ENCODE assay signal across 11 cellular contexts in genomic region chr17:39675390-39676082, GRCh38. TPM values are rescaled to one million over a fixed set of nuclear protein-coding genes. Genes with fewer than 3 reads are reported as not detected.
DNase-seq lines count a peak whose midpoint lies in the region; ATAC-seq, FAIRE-seq and TF ChIP-seq lines count a peak whose summit lies in the region.
"Had no signal": no experiment of that assay in that cellular context is flagged by ENCODE, and none has a peak within 500 bp of the region (broad histone marks: within the 10 kb centered on the region; RNA-seq: fewer than 3 reads in every experiment).

No MANE protein-coding gene starts in this region.

- no peak overlapping the region for H3K4me3 Mint-ChIP-seq in activated T-cell treated with anti-CD3 and anti-CD28 coated beads, Interleukin-2, amount 50 U/mL, for 24 hours
- H3K4me3 Mint-ChIP-seq in activated T-cell treated with anti-CD3 and anti-CD28 coated beads, Interleukin-2, amount 50 U/mL, for 72 hours = no peak overlapping the region
- no peak overlapping the region for H3K4me3 Mint-ChIP-seq in activated naive CD8-positive, alpha-beta T cell treated with anti-CD3 and anti-CD28 coated beads for 36 hours
- H3K4me3 Mint-ChIP-seq in mesothelial cell of epicardium = no peak overlapping the region
- H3K4me3 Mint-ChIP-seq: dendritic cell treated with granulocyte-macrophage colony-stimulating factor and Interleukin-4, amounts not matched to agents 40 ng/mL and 50 ng/mL, for 4 days had no signal

- no peak for FAIRE-seq in D721Med (lab: Jason Lieb, UNC)

- no peaks in the 10 kb centered on the region for H3K27me3 ChIP-seq in tibial artery

- no peak for DNase-seq in activated T-cell treated with anti-CD3 and anti-CD28 coated beads, Interleukin-2, amount 50 U/mL, for 24 hours
- no peak for DNase-seq in activated T-cell treated with anti-CD3 and anti-CD28 coated beads, Interleukin-2, amount 50 U/mL, for 72 hours
- no peak for DNase-seq in activated naive CD8-positive, alpha-beta T cell treated with anti-CD3 and anti-CD28 coated beads for 36 hours
- DNase-seq in mesothelial cell of epicardium (ENCODE audit: low spot score in 2 of 2, unreplicated experiment in 2 of 2) (no peak), tibial artery (no peak), D721Med (ENCODE audit: insufficient read length, low spot score) (no peak), COR-L47 (lab: John Stamatoyannopoulos, UW) (no peak)
- DNase-seq: activated T-cell treated with anti-CD3 and anti-CD28 coated beads for 4 hours, NCI-H446 had no signal

- H3K27ac ChIP-seq in tibial artery = peak overlapping the region; percentile 84 to 88

- intact Hi-C loops in tibial artery (cut with DNase I; ENCODE audit: low total_unique reads) = no loop called here

- peaks cover 7 to 83% (median 60%) of the 10 kb centered on the region in 4 donors for H3K4me1 ChIP-seq in tibial artery

- H3K4me3 ChIP-seq in tibial artery = peak overlapping the region in 1 of 2 donors; percentile 5

- peaks cover 9% of the 10 kb centered on the region for H3K27me3 Mint-ChIP-seq in activated T-cell treated with anti-CD3 and anti-CD28 coated beads, Interleukin-2, amount 50 U/mL, for 24 hours
- no peaks in the 10 kb centered on the region for H3K27me3 Mint-ChIP-seq in activated T-cell treated with anti-CD3 and anti-CD28 coated beads, Interleukin-2, amount 50 U/mL, for 72 hours (ENCODE audit: low read depth)
- no peaks in the 10 kb centered on the region for H3K27me3 Mint-ChIP-seq in activated naive CD8-positive, alpha-beta T cell treated with anti-CD3 and anti-CD28 coated beads for 36 hours
- H3K27me3 Mint-ChIP-seq in mesothelial cell of epicardium (ENCODE audit: low read depth) = peaks cover 13% of the 10 kb centered on the region

- peaks cover 57% of the 10 kb centered on the region for H3K4me1 Mint-ChIP-seq in activated T-cell treated with anti-CD3 and anti-CD28 coated beads, Interleukin-2, amount 50 U/mL, for 24 hours (ENCODE audit: low read depth)
- peaks cover 46% of the 10 kb centered on the region for H3K4me1 Mint-ChIP-seq in activated T-cell treated with anti-CD3 and anti-CD28 coated beads, Interleukin-2, amount 50 U/mL, for 72 hours (ENCODE audit: low read depth)
- peaks cover 49% of the 10 kb centered on the region for H3K4me1 Mint-ChIP-seq in activated naive CD8-positive, alpha-beta T cell treated with anti-CD3 and anti-CD28 coated beads for 36 hours
- H3K4me1 Mint-ChIP-seq in mesothelial cell of epicardium = peaks cover 28% of the 10 kb centered on the region

- no peak for TF ChIP-seq CTCF in mesothelial cell of epicardium (IDR thresholded peaks at IDR 0.05; ENCODE audit: unreplicated experiment)
- no peak for TF ChIP-seq CTCF in tibial artery (IDR thresholded peaks at IDR 0.05)
- TF ChIP-seq CTCF in D721Med (IDR thresholded peaks at IDR 0.05; ENCODE audit: insufficient read depth, missing control alignments) = no peak

- H3K27ac Mint-ChIP-seq in activated T-cell treated with anti-CD3 and anti-CD28 coated beads, Interleukin-2, amount 50 U/mL, for 24 hours = peak overlapping the region; percentile 67
- no peak overlapping the region for H3K27ac Mint-ChIP-seq in activated T-cell treated with anti-CD3 and anti-CD28 coated beads, Interleukin-2, amount 50 U/mL, for 72 hours
- peak overlapping the region; percentile 36 for H3K27ac Mint-ChIP-seq in activated naive CD8-positive, alpha-beta T cell treated with anti-CD3 and anti-CD28 coated beads for 36 hours
- H3K27ac Mint-ChIP-seq in mesothelial cell of epicardium = peak overlapping the region; percentile 93
- H3K27ac Mint-ChIP-seq: dendritic cell treated with granulocyte-macrophage colony-stimulating factor and Interleukin-4, amounts not matched to agents 40 ng/mL and 50 ng/mL, for 4 days had no signal

- H3K9me3 ChIP-seq in tibial artery = no peaks in the 10 kb centered on the region

- H3K36me3 ChIP-seq in tibial artery = peaks cover 0 to 8% (median 0%) of the 10 kb centered on the region in 3 donors

- no peak for ATAC-seq in activated T-cell treated with anti-CD3 and anti-CD28 coated beads, Interleukin-2, amount 50 U/mL, for 72 hours (replicated peaks in 1 of 2)
- ATAC-seq in HG03139 (IDR thresholded peaks at IDR 0.05; ENCODE audit: unreplicated experiment) = no peak

- peaks cover 11% of the 10 kb centered on the region for H3K36me3 Mint-ChIP-seq in activated T-cell treated with anti-CD3 and anti-CD28 coated beads, Interleukin-2, amount 50 U/mL, for 24 hours (ENCODE audit: low read depth)
- H3K36me3 Mint-ChIP-seq in activated T-cell treated with anti-CD3 and anti-CD28 coated beads, Interleukin-2, amount 50 U/mL, for 72 hours (ENCODE audit: insufficient read depth in 2 of 2) = no peaks in the 10 kb centered on the region
- H3K36me3 Mint-ChIP-seq in activated naive CD8-positive, alpha-beta T cell treated with anti-CD3 and anti-CD28 coated beads for 36 hours = no peaks in the 10 kb centered on the region
- peaks cover 8% of the 10 kb centered on the region for H3K36me3 Mint-ChIP-seq in mesothelial cell of epicardium

- H3K9me3 Mint-ChIP-seq in activated T-cell treated with anti-CD3 and anti-CD28 coated beads, Interleukin-2, amount 50 U/mL, for 24 hours = no peaks in the 10 kb centered on the region
- H3K9me3 Mint-ChIP-seq in activated T-cell treated with anti-CD3 and anti-CD28 coated beads, Interleukin-2, amount 50 U/mL, for 72 hours = no peaks in the 10 kb centered on the region
- H3K9me3 Mint-ChIP-seq in activated naive CD8-positive, alpha-beta T cell treated with anti-CD3 and anti-CD28 coated beads for 36 hours = no peaks in the 10 kb centered on the region
- H3K9me3 Mint-ChIP-seq in mesothelial cell of epicardium = no peaks in the 10 kb centered on the region
- H3K9me3 Mint-ChIP-seq: dendritic cell treated with granulocyte-macrophage colony-stimulating factor and Interleukin-4, amounts not matched to agents 40 ng/mL and 50 ng/mL, for 4 days had no signal

RNA-seq across cellular contexts. Expression of gene PNMT, which starts 7.3 kb away (rescaled TPM):
- under 1 TPM; 0.41 to 0.67 TPM for total RNA-seq in activated T-cell treated with anti-CD3 and anti-CD28 coated beads, Interleukin-2, amount 50 U/mL, for 72 hours
- not detected for total RNA-seq in activated naive CD8-positive, alpha-beta T cell treated with anti-CD3 and anti-CD28 coated beads for 36 hours
- 1.7 to 2.1 TPM (median 1.7 TPM) in 3 replicates for total RNA-seq in mesothelial cell of epicardium

RNA-seq across cellular contexts. Expression of gene TCAP, which starts 10.4 kb away (rescaled TPM):
- 1 to 10 TPM; 1.4 to 1.5 TPM for total RNA-seq in activated T-cell treated with anti-CD3 and anti-CD28 coated beads, Interleukin-2, amount 50 U/mL, for 72 hours
- total RNA-seq in activated naive CD8-positive, alpha-beta T cell treated with anti-CD3 and anti-CD28 coated beads for 36 hours = under 1 TPM; 0.78 to 0.89 TPM
- total RNA-seq in mesothelial cell of epicardium = 1.6 to 3.0 TPM (median 2.3 TPM) in 3 replicates

RNA-seq across cellular contexts. Expression of gene PGAP3, which starts 12.3 kb away (rescaled TPM):
- total RNA-seq in activated T-cell treated with anti-CD3 and anti-CD28 coated beads, Interleukin-2, amount 50 U/mL, for 72 hours = 10 to 100 TPM in 1 of 2 donors, 1 to 10 TPM in 1; 8.5 to 12.8 TPM
- total RNA-seq in activated naive CD8-positive, alpha-beta T cell treated with anti-CD3 and anti-CD28 coated beads for 36 hours = 1 to 10 TPM; 7.8 to 8.9 TPM
- 36.8 to 39.1 TPM (median 37.1 TPM) in 3 replicates for total RNA-seq in mesothelial cell of epicardium

RNA-seq across cellular contexts. Expression of gene ERBB2, which starts 24.3 kb away (rescaled TPM):
- total RNA-seq in activated T-cell treated with anti-CD3 and anti-CD28 coated beads, Interleukin-2, amount 50 U/mL, for 72 hours = 10 to 100 TPM in 1 of 2 donors, 1 to 10 TPM in 1; 8.2 to 12.1 TPM
- total RNA-seq in activated naive CD8-positive, alpha-beta T cell treated with anti-CD3 and anti-CD28 coated beads for 36 hours = 1 to 10 TPM; 3.8 to 4.3 TPM
- total RNA-seq in mesothelial cell of epicardium = 141 to 146 TPM (median 142 TPM) in 3 replicates

RNA-seq across cellular contexts. Expression of gene STARD3, which starts 38.6 kb away (rescaled TPM):
- total RNA-seq in activated T-cell treated with anti-CD3 and anti-CD28 coated beads, Interleukin-2, amount 50 U/mL, for 72 hours = 10 to 100 TPM; 63.5 to 65.1 TPM
- 10 to 100 TPM; 47.9 to 53.2 TPM for total RNA-seq in activated naive CD8-positive, alpha-beta T cell treated with anti-CD3 and anti-CD28 coated beads for 36 hours
- total RNA-seq in mesothelial cell of epicardium = 55.6 to 56.6 TPM (median 56.2 TPM) in 3 replicates
